In genomic region chr10:98309366-98310355, GRCh38 we compare ENCODE assay signal across 8 cellular contexts. TPM values are rescaled to one million over a fixed set of nuclear protein-coding genes. Genes with fewer than 3 reads are reported as not detected.
DNase-seq lines count a peak whose midpoint lies in the region; ATAC-seq and TF ChIP-seq lines count a peak whose summit lies in the region.

No MANE protein-coding gene starts in this region.

- no peaks in the 10 kb centered on the region for H3K9me2 ChIP-seq in neural cell (ENCODE audit: insufficient read depth, low read length)

- H3K4me3 Mint-ChIP-seq in activated CD4-positive, alpha-beta memory T cell treated with anti-CD3 and anti-CD28 coated beads for 36 hours, result no peak overlapping the region

- CTCF ChIA-PET in activated CD4-positive, alpha-beta memory T cell treated with anti-CD3 and anti-CD28 coated beads for 36 hours (lab: Charles Lee), result interaction anchor here (1.0 to 2.6 kb wide), 11 partner anchors 8 to 395 kb away, joined by 3 to 49 read pairs (median 3); partner anchors contain the start of gene R3HCC1L

- no peaks in the 10 kb centered on the region for H3K27me3 ChIP-seq in neural cell (ENCODE audit: insufficient read depth, low read depth, low read length)

- H4K20me1 ChIP-seq in neural cell (ENCODE audit: insufficient read depth), result no peaks in the 10 kb centered on the region

- TF ChIP-seq EP300 in neural cell (conservative IDR thresholded peaks at IDR 0.05; ENCODE audit: poor library complexity, severe bottlenecking), result no peak

- intact Hi-C loops in activated CD4-positive, alpha-beta memory T cell treated with anti-CD3 and anti-CD28 coated beads for 36 hours (cut with micrococcal nuclease), result loop anchor here (1.0 kb wide), 1 partner anchor 139 kb away; no protein-coding TSS in a partner anchor

- peak; percentile 74 for TF ChIP-seq RAD21 in neural cell (conservative IDR thresholded peaks at IDR 0.05)

- ATAC-seq in GM21423 (IDR thresholded peaks at IDR 0.05; ENCODE audit: unreplicated experiment), result no peak

- peak overlapping the region; percentile 32 for H3K4me3 ChIP-seq in neural cell (ENCODE audit: low read length)

- H2AFZ ChIP-seq in neural cell (ENCODE audit: low read depth, low read length), result peak overlapping the region; percentile 9

- no peaks in the 10 kb centered on the region for H3K36me3 Mint-ChIP-seq in activated CD4-positive, alpha-beta memory T cell treated with anti-CD3 and anti-CD28 coated beads for 36 hours

- no peak overlapping the region for H3K4me2 ChIP-seq in neural cell (ENCODE audit: low read length)

- POLR2A ChIA-PET in activated CD4-positive, alpha-beta memory T cell treated with anti-CD3 and anti-CD28 coated beads for 36 hours (lab: Charles Lee), result no interaction called here

- no peaks in the 10 kb centered on the region for H3K36me3 ChIP-seq in neural cell (ENCODE audit: insufficient read depth, low read length)

- H3K27me3 Mint-ChIP-seq in activated CD4-positive, alpha-beta memory T cell treated with anti-CD3 and anti-CD28 coated beads for 36 hours, result peaks cover 24% of the 10 kb centered on the region

- H3K4me1 Mint-ChIP-seq in activated CD4-positive, alpha-beta memory T cell treated with anti-CD3 and anti-CD28 coated beads for 36 hours (ENCODE audit: low read depth), result peaks cover 2% of the 10 kb centered on the region

- TF ChIP-seq CTCF in neural cell (IDR thresholded peaks at IDR 0.05; ENCODE audit: poor library complexity, severe bottlenecking), result peak; percentile 73

- H3K27ac ChIP-seq in neural cell (ENCODE audit: low read length), result no peak overlapping the region

- no peaks in the 10 kb centered on the region for H3K9me3 ChIP-seq in neural cell (ENCODE audit: low read length)

- no peaks in the 10 kb centered on the region for H3K9me3 Mint-ChIP-seq in activated CD4-positive, alpha-beta memory T cell treated with anti-CD3 and anti-CD28 coated beads for 36 hours

- H3F3A ChIP-seq in neural cell (ENCODE audit: insufficient read depth, low read length, poor library complexity, severe bottlenecking), result no peaks in the 10 kb centered on the region

- peak overlapping the region; percentile 27 for H3K9ac ChIP-seq in neural cell (ENCODE audit: low read length)

- peak; percentile 32 to 35 for DNase-seq in activated T-cell treated with anti-CD3 and anti-CD28 coated beads, Interleukin-2, amount 50 U/mL, for 48 hours
- no peak for DNase-seq in activated T-cell treated with anti-CD3 and anti-CD28 coated beads, Interleukin-2, amount 50 U/mL, for 1 hour
- peak; percentile 93 for DNase-seq in NCI-H1694 treated with DMSO at 0.1 percent for 48 hours (lab: John Stamatoyannopoulos, UW)
- DNase-seq in activated CD4-positive, alpha-beta memory T cell treated with anti-CD3 and anti-CD28 coated beads for 36 hours, result peak; percentile 40
- peak; percentile 73 for DNase-seq in foreskin melanocyte
- DNase-seq in cortex of kidney (lab: John Stamatoyannopoulos, UW), result no peak

- peak overlapping the region; percentile 39 for H3K27ac Mint-ChIP-seq in activated CD4-positive, alpha-beta memory T cell treated with anti-CD3 and anti-CD28 coated beads for 36 hours

- H3K79me2 ChIP-seq in neural cell (replicated peaks; ENCODE audit: insufficient read depth, low read length), result no peaks in the 10 kb centered on the region

TF ChIP-seq in neural cell, 6 proteins besides CTCF, POLR2A, EP300 and RAD21:
- TF ChIP-seq TAF1 (IDR thresholded peaks at IDR 0.05; ENCODE audit: low read depth), result no peak
- TF ChIP-seq SMC3 (conservative IDR thresholded peaks at IDR 0.05; ENCODE audit: poor library complexity), result peak; percentile 72
TF ChIP-seq in neural cell: peak in this region for 1.

RNA-seq across cellular contexts. Expression of gene LOXL4, which starts 41.7 kb away (rescaled TPM):
- not detected for total RNA-seq in activated CD4-positive, alpha-beta memory T cell treated with anti-CD3 and anti-CD28 coated beads for 36 hours
- polyA plus RNA-seq in neural cell, result not detected in 2 replicates
- not detected in 2 replicates for polyA minus RNA-seq in neural cell

Comparison
In these comparisons a context has a peak if more than half of its experiments do, and no peak if none do; other contexts are left out.
1. DNase-seq: peak in activated T-cell treated with anti-CD3 and anti-CD28 coated beads, Interleukin-2, amount 50 U/mL, for 48 hours (2 of 2), NCI-H1694 treated with DMSO at 0.1 percent for 48 hours (single experiment), activated CD4-positive, alpha-beta memory T cell treated with anti-CD3 and anti-CD28 coated beads for 36 hours (single experiment) and foreskin melanocyte (single experiment); none in activated T-cell treated with anti-CD3 and anti-CD28 coated beads, Interleukin-2, amount 50 U/mL, for 1 hour (single experiment) and cortex of kidney (single experiment).